ENCODE assay signal across 25 cellular contexts in genomic region chr15:62639432-62639831, GRCh38.
"Had no signal": no experiment of that assay in that cellular context is flagged by ENCODE, and none has a peak within 500 bp of the region (broad histone marks: within the 10 kb centered on the region; RNA-seq: fewer than 3 reads in every experiment).

No MANE protein-coding gene starts in this region.

- H3K4me3 ChIP-seq: coronary artery, dorsolateral prefrontal cortex, gastroesophageal sphincter, hepatocyte, mucosa of descending colon, neural progenitor cell, ovary, right lobe of liver, tibial artery, upper lobe of right lung, vagina had no signal

- H3K27me3 ChIP-seq: dorsolateral prefrontal cortex, gastroesophageal sphincter, hepatocyte, neural progenitor cell, ovary, right lobe of liver, tibial artery, upper lobe of right lung, vagina had no signal

- H3K27ac ChIP-seq: coronary artery, dorsolateral prefrontal cortex, gastroesophageal sphincter, hepatocyte, neural progenitor cell, ovary, right lobe of liver, tibial artery, upper lobe of right lung, vagina had no signal

- ATAC-seq: esophagus mucosa; gastroesophageal sphincter; mucosa of descending colon; naive thymus-derived CD8-positive, alpha-beta T cell; right lobe of liver had no signal

- H3K36me3 Mint-ChIP-seq: naive thymus-derived CD8-positive, alpha-beta T cell; neural progenitor cell; stimulated activated effector memory CD8-positive, alpha-beta T cell treated with anti-CD3 and anti-CD28 coated beads, Interleukin-12 subunit alpha, Interleukin-12 subunit beta, amount 100 ng/mL, for 72 hours had no signal

- H3K27ac Mint-ChIP-seq: naive thymus-derived CD8-positive, alpha-beta T cell; neural progenitor cell; progenitor cell of endocrine pancreas; stimulated activated effector memory CD8-positive, alpha-beta T cell treated with anti-CD3 and anti-CD28 coated beads, Interleukin-12 subunit alpha, Interleukin-12 subunit beta, amount 100 ng/mL, for 72 hours; stimulated activated naive CD8-positive, alpha-beta T cell treated with anti-CD3 and anti-CD28 coated beads, Interleukin-15, Interleukin-2, amounts not matched to agents 100 ng/mL and 50 ng/mL, for 24 hours had no signal

- H3K4me3 Mint-ChIP-seq: naive thymus-derived CD8-positive, alpha-beta T cell; neural progenitor cell; stimulated activated effector memory CD8-positive, alpha-beta T cell treated with anti-CD3 and anti-CD28 coated beads, Interleukin-12 subunit alpha, Interleukin-12 subunit beta, amount 100 ng/mL, for 72 hours; stimulated activated naive CD8-positive, alpha-beta T cell treated with anti-CD3 and anti-CD28 coated beads, Interleukin-15, Interleukin-2, amounts not matched to agents 100 ng/mL and 50 ng/mL, for 24 hours had no signal

- FAIRE-seq: endometrium, kidney had no signal

- H3K36me3 ChIP-seq: gastroesophageal sphincter, neural progenitor cell, ovary, right lobe of liver, tibial artery, upper lobe of right lung, vagina had no signal

- H3K9me3 Mint-ChIP-seq: naive thymus-derived CD8-positive, alpha-beta T cell; neural progenitor cell; stimulated activated effector memory CD8-positive, alpha-beta T cell treated with anti-CD3 and anti-CD28 coated beads, Interleukin-12 subunit alpha, Interleukin-12 subunit beta, amount 100 ng/mL, for 72 hours; stimulated activated naive CD8-positive, alpha-beta T cell treated with anti-CD3 and anti-CD28 coated beads, Interleukin-15, Interleukin-2, amounts not matched to agents 100 ng/mL and 50 ng/mL, for 24 hours had no signal

- H3K9me3 ChIP-seq: gastroesophageal sphincter, mucosa of descending colon, ovary, right lobe of liver, tibial artery, upper lobe of right lung, vagina had no signal

- DNase-seq: dorsolateral prefrontal cortex; effector memory CD4-positive, alpha-beta T cell; glutamatergic neuron; kidney; left cardiac atrium; mammary epithelial cell; mucosa of descending colon; naive thymus-derived CD8-positive, alpha-beta T cell; nucleus accumbens; ovary; right lobe of liver; stimulated activated CD4-positive, alpha-beta T cell treated with anti-CD3 and anti-CD28 coated beads, Interleukin-4, amount 100 ng/mL, for 1 hour; stimulated activated CD8-positive, alpha-beta memory T cell treated with anti-CD3 and anti-CD28 coated beads, Interleukin-4, amount 100 ng/mL, for 48 hours; tibial artery; upper lobe of right lung had no signal
